ENCODE assay signal across 10 cellular contexts in the genomic region with DNA sequence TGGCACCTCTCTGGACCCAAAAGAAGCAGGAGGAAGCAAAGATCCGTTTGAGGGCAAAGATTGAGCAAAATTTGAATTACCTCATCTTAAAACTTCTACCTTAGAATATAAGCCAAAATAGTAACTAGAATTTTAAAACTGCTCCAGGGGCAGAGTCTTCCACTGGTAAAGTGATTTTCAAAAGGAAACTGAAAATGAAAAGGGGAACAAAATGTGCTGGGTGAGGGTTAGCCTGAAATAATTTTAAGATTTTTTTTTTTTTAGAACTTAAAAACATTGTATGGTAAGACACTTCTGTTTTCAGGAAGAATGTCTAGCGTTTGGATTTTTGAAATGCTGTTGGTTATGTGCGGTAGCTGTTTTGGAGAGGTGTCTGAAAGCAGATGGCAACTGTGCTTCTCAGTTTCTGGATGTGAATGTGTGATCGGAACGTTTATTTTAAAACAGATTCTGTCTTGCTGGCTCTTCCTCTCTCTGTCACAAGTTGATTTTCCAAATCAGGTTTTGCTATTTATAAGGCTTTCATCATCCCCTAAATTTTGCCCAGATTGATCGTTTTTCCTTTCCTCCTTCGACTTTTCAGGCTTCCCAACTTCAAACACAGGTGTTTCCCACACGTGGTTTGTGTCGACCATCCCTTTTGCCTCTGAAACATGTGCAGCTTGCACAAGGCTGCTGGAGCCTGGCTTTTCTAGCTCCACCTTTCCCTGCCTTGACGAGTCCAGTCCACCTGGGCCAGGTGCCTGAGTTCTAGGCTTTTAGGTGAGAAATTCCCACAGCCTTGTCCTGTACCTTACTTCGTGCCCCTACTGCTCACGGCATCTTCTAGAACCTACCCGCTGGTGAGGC. TPM values are rescaled to one million over a fixed set of nuclear protein-coding genes. Genes with fewer than 3 reads are reported as not detected.
A peak's percentile ranks its signal among the peaks of the same experiment; 100 is the strongest.
DNase-seq lines count a peak whose midpoint lies in the region; ATAC-seq and TF ChIP-seq lines count a peak whose summit lies in the region.
"Had no signal": no experiment of that assay in that cellular context is flagged by ENCODE, and none has a peak within 500 bp of the region (broad histone marks: within the 10 kb centered on the region; RNA-seq: fewer than 3 reads in every experiment).

No MANE protein-coding gene starts in this region.

- POLR2A ChIA-PET in activated CD8-positive, alpha-beta T cell treated with anti-CD3 and anti-CD28 coated beads for 36 hours (lab: Charles Lee): no interaction called here

- H3K9me3 ChIP-seq in psoas muscle (no peaks in the 10 kb centered on the region), neuronal stem cell (replicated peaks in 1 of 2; ENCODE audit: control insufficient read depth in 2 of 2, insufficient read depth in 1 of 2, low read depth in 1 of 2, low read length in 2 of 2) (no peaks in the 10 kb centered on the region)

- no peak overlapping the region for H3K4ac ChIP-seq in neuronal stem cell (ENCODE audit: low read length)

- H3K36me3 ChIP-seq in psoas muscle (ENCODE audit: insufficient read depth in 1 of 2, low read depth in 1 of 2) (peaks cover 0 to 11% of the 10 kb centered on the region in 2 donors), neuronal stem cell (replicated peaks in 1 of 2; ENCODE audit: control insufficient read depth in 2 of 2, insufficient read depth in 2 of 2, low read length in 2 of 2) (no peaks in the 10 kb centered on the region)

- H3K9me3 Mint-ChIP-seq in activated CD8-positive, alpha-beta T cell treated with anti-CD3 and anti-CD28 coated beads for 36 hours: no peaks in the 10 kb centered on the region
- H3K9me3 Mint-ChIP-seq: naive thymus-derived CD8-positive, alpha-beta T cell had no signal

- H3K27ac ChIP-seq in psoas muscle (peak overlapping the region; percentile 50), neuronal stem cell (replicated peaks; ENCODE audit: low read length) (no peak overlapping the region)

- H3K4me1 ChIP-seq in psoas muscle (peaks cover 15% of the 10 kb centered on the region), neuronal stem cell (ENCODE audit: control insufficient read depth in 2 of 2, insufficient read depth in 1 of 2, low read depth in 1 of 2, low read length in 2 of 2) (no peaks in the 10 kb centered on the region)

- H3K4me3 ChIP-seq in psoas muscle (peak overlapping the region; percentile 18), neuronal stem cell (ENCODE audit: low read length in 2 of 2) (no peak overlapping the region)

- H2AK5ac ChIP-seq in neuronal stem cell (ENCODE audit: low read depth, low read length): no peak overlapping the region

- CTCF ChIA-PET in activated CD8-positive, alpha-beta T cell treated with anti-CD3 and anti-CD28 coated beads for 36 hours (lab: Charles Lee): interaction anchor here (12.6 kb wide), 1 partner anchor 87 kb away, joined by 243 read pairs; no protein-coding TSS in a partner anchor

- TF ChIP-seq CTCF in activated CD8-positive, alpha-beta T cell treated with anti-CD3 and anti-CD28 coated beads for 36 hours (IDR thresholded peaks at IDR 0.05): no peak
- TF ChIP-seq CTCF in psoas muscle (IDR thresholded peaks at IDR 0.05): no peak

- H2AFZ ChIP-seq in neuronal stem cell (ENCODE audit: low read length): no peak overlapping the region

- no peak overlapping the region for H3K14ac ChIP-seq in neuronal stem cell (ENCODE audit: low read length)

- H3K36me3 Mint-ChIP-seq in activated CD8-positive, alpha-beta T cell treated with anti-CD3 and anti-CD28 coated beads for 36 hours (ENCODE audit: low read depth): no peaks in the 10 kb centered on the region
- H3K36me3 Mint-ChIP-seq: naive thymus-derived CD8-positive, alpha-beta T cell had no signal

- H3K27me3 ChIP-seq in psoas muscle (ENCODE audit: insufficient read depth in 3 of 3, low read length in 2 of 3) (peaks cover 0 to 14% (median 0%) of the 10 kb centered on the region in 3 donors), neuronal stem cell (ENCODE audit: control insufficient read depth in 3 of 3, insufficient read depth in 3 of 3, low read depth in 1 of 3, low read length in 3 of 3) (peaks cover 16 to 73% (median 47%) of the 10 kb centered on the region in 3 experiments)

- peaks cover 50% of the 10 kb centered on the region for H3K27me3 Mint-ChIP-seq in activated CD8-positive, alpha-beta T cell treated with anti-CD3 and anti-CD28 coated beads for 36 hours

- H3K23ac ChIP-seq in neuronal stem cell (ENCODE audit: low read depth, low read length, poor library complexity): no peak overlapping the region

- H4K91ac ChIP-seq in neuronal stem cell (ENCODE audit: low read depth, low read length, poor library complexity): no peak overlapping the region

- no peak overlapping the region for H3K27ac Mint-ChIP-seq in activated CD8-positive, alpha-beta T cell treated with anti-CD3 and anti-CD28 coated beads for 36 hours

- 63 to 76% (median 66%) methylated on average over 13 of the region's 13 CpGs for WGBS in psoas muscle, 3 donors
- WGBS in neuronal stem cell (ENCODE audit: extremely low coverage in 2 of 2, insufficient read length in 2 of 2, insufficient replicate concordance in 1 of 2), 2 donors: no CpG with 5 or more reads among the region's 13 CpGs

- H2BK5ac ChIP-seq in neuronal stem cell (ENCODE audit: low read length): no peak overlapping the region

- no peak for DNase-seq in activated CD8-positive, alpha-beta T cell treated with anti-CD3 and anti-CD28 coated beads for 36 hours
- no peak for DNase-seq in psoas muscle
- no peak for DNase-seq in stimulated activated naive CD4-positive, alpha-beta T cell (lab: John Stamatoyannopoulos, UW)
- no peak for DNase-seq in neuronal stem cell (ENCODE audit: low spot score)
- no peak for DNase-seq in T1000 (lab: John Stamatoyannopoulos, UW)
- DNase-seq in NCI-H1930 (lab: John Stamatoyannopoulos, UW): no peak
- DNase-seq: naive thymus-derived CD8-positive, alpha-beta T cell; NCI-H2081 had no signal

- no peak overlapping the region for H2BK12ac ChIP-seq in neuronal stem cell (ENCODE audit: low read length)

- peak; percentile 15 for ATAC-seq in GM18511 (IDR thresholded peaks at IDR 0.05; ENCODE audit: unreplicated experiment)
- peak; percentile 17 for ATAC-seq in HG03469 (IDR thresholded peaks at IDR 0.05; ENCODE audit: unreplicated experiment)
- ATAC-seq in activated CD8-positive, alpha-beta T cell treated with anti-CD3 and anti-CD28 coated beads for 36 hours: no peak
- ATAC-seq in psoas muscle: no peak
- ATAC-seq: naive thymus-derived CD8-positive, alpha-beta T cell had no signal

- no peak overlapping the region for H2BK15ac ChIP-seq in neuronal stem cell (ENCODE audit: low read length)

- H3K79me1 ChIP-seq in neuronal stem cell (ENCODE audit: low read depth, low read length): no peaks in the 10 kb centered on the region

- no peak overlapping the region for H2BK120ac ChIP-seq in neuronal stem cell (ENCODE audit: low read depth, low read length)

- no peak overlapping the region for H3K18ac ChIP-seq in neuronal stem cell (ENCODE audit: low read length)

- no peak overlapping the region for H3K9ac ChIP-seq in neuronal stem cell (ENCODE audit: low read depth, low read length, poor library complexity)

- intact Hi-C loops in activated CD8-positive, alpha-beta T cell treated with anti-CD3 and anti-CD28 coated beads for 36 hours (cut with micrococcal nuclease): no loop called here
- intact Hi-C loops in psoas muscle (cut with DNase I): loop anchor here (5.0 to 10.0 kb wide), 2 partner anchors 295 to 332 kb away; partner anchors contain the start of gene CHSY1 (in 1 of the 2)

- H3K4me2 ChIP-seq in neuronal stem cell (ENCODE audit: insufficient read depth, low read length, poor library complexity, severe bottlenecking): no peak overlapping the region

- H3K4me3 Mint-ChIP-seq in activated CD8-positive, alpha-beta T cell treated with anti-CD3 and anti-CD28 coated beads for 36 hours: peak overlapping the region; percentile 52

- H4K8ac ChIP-seq in neuronal stem cell (ENCODE audit: low read depth, low read length): no peak overlapping the region

- H3K4me1 Mint-ChIP-seq in activated CD8-positive, alpha-beta T cell treated with anti-CD3 and anti-CD28 coated beads for 36 hours (ENCODE audit: low read depth): peaks cover 15% of the 10 kb centered on the region

RNA-seq across cellular contexts. Expression of gene LRRK1, which starts 3.3 kb away (rescaled TPM):
- under 1 TPM; 0.50 to 0.83 TPM for total RNA-seq in activated CD8-positive, alpha-beta T cell treated with anti-CD3 and anti-CD28 coated beads for 36 hours
- 1 to 10 TPM; 2.6 to 7.6 (median 4.5) TPM for total RNA-seq in psoas muscle
- polyA plus RNA-seq in psoas muscle: 1 to 10 TPM in 2 of 3 donors, under 1 TPM in 1; 0.91 to 2.3 (median 1.8) TPM
- polyA plus RNA-seq in neuronal stem cell (2013, experiment 1 of 2): 0.13 TPM
- polyA plus RNA-seq in neuronal stem cell (2013, experiment 2 of 2): 0.08 TPM
- polyA plus RNA-seq: naive thymus-derived CD8-positive, alpha-beta T cell had no signal

RNA-seq across cellular contexts. Expression of gene ALDH1A3, which starts 42.8 kb away (rescaled TPM):
- total RNA-seq in activated CD8-positive, alpha-beta T cell treated with anti-CD3 and anti-CD28 coated beads for 36 hours: not detected
- total RNA-seq in psoas muscle: 10 to 100 TPM in 3 of 4 donors, 1 to 10 TPM in 1; 8.5 to 51.6 (median 23.1) TPM
- polyA plus RNA-seq in psoas muscle: 10 to 100 TPM in 1 of 3 donors, 1 to 10 TPM in 2; 7.3 to 11.9 (median 8.0) TPM
- 0.52 TPM for polyA plus RNA-seq in neuronal stem cell (2013, experiment 1 of 2)
- polyA plus RNA-seq in neuronal stem cell (2013, experiment 2 of 2): 0.64 TPM
- total RNA-seq: naive thymus-derived CD8-positive, alpha-beta T cell had no signal
- polyA plus RNA-seq: naive thymus-derived CD8-positive, alpha-beta T cell had no signal

Comparison
In these comparisons a context has a peak if more than half of its experiments do, and no peak if none do; other contexts are left out.
1. ATAC-seq: peak in GM18511 (single experiment) and HG03469 (single experiment); none in activated CD8-positive, alpha-beta T cell treated with anti-CD3 and anti-CD28 coated beads for 36 hours (single experiment) and psoas muscle (0 of 4).
2. RNA of gene ALDH1A3, which starts 42.8 kb away (total RNA-seq): 8.5 to 51.6 TPM in psoas muscle; not detected in activated CD8-positive, alpha-beta T cell treated with anti-CD3 and anti-CD28 coated beads for 36 hours; every median in the first group is over 4 times any median in the second.